In genomic region chr18:9673296-9674251, GRCh38 we compare ENCODE assay signal across 9 cellular contexts. TPM values are rescaled to one million over a fixed set of nuclear protein-coding genes. Genes with fewer than 3 reads are reported as not detected.
DNase-seq lines count a peak whose midpoint lies in the region; ATAC-seq and TF ChIP-seq lines count a peak whose summit lies in the region.
"Had no signal": no experiment of that assay in that cellular context is flagged by ENCODE, and none has a peak within 500 bp of the region (broad histone marks: within the 10 kb centered on the region; RNA-seq: fewer than 3 reads in every experiment).

No MANE protein-coding gene starts in this region.

- peak in 1 of 6 experiments; percentile 22 for TF ChIP-seq CTCF in adrenal gland (IDR thresholded peaks at IDR 0.05)

- DNase-seq in DMS53 treated with DMSO at 0.1 percent for 48 hours (lab: John Stamatoyannopoulos, UW; ENCODE audit: unreplicated experiment), result peak; percentile 100
- DNase-seq in NCI-H524 treated with DMSO at 0.1 percent for 48 hours (lab: John Stamatoyannopoulos, UW), result peak; percentile 31
- DNase-seq in adrenal gland, result peak in 6 of 7 donors; percentile 49 to 63 (median 55)
- peak; percentile 48 for DNase-seq in iPS DF 19.7 (ENCODE audit: low read depth, low spot score)
- DNase-seq in stimulated activated naive CD4-positive, alpha-beta T cell treated with Interleukin-2 at 50 U/mL for 16 hours (lab: John Stamatoyannopoulos, UW), result peak; percentile 7
- no peak for DNase-seq in activated CD4-positive, CD25-positive, alpha-beta regulatory T cell (lab: John Stamatoyannopoulos, UW)

- H3K9me3 ChIP-seq in adrenal gland (replicated peaks in 1 of 3), result no peaks in the 10 kb centered on the region
- H3K9me3 ChIP-seq: vagina had no signal

- peak; percentile 94 for ATAC-seq in GM19025 (IDR thresholded peaks at IDR 0.05; ENCODE audit: low read depth, unreplicated experiment)
- peak; percentile 96 for ATAC-seq in HG03095 (IDR thresholded peaks at IDR 0.05; ENCODE audit: unreplicated experiment)

- intact Hi-C loops in adrenal gland (cut with DNase I), result no loop called here

- peaks cover 0 to 9% of the 10 kb centered on the region in 2 donors for H3K4me1 ChIP-seq in adrenal gland (replicated peaks in 1 of 2)

- H3K36me3 ChIP-seq in adrenal gland (replicated peaks in 1 of 2), result no peaks in the 10 kb centered on the region
- H3K36me3 ChIP-seq: vagina had no signal

- WGBS in adrenal gland, 4 donors, result 43 to 50% (median 46%) methylated on average over 8 of the region's 8 CpGs

- no peak for TF ChIP-seq POLR2A in adrenal gland (IDR thresholded peaks at IDR 0.05)

- no peak overlapping the region for H3K4me3 ChIP-seq in adrenal gland
- H3K4me3 ChIP-seq: vagina had no signal

- no peak overlapping the region for H3K27ac ChIP-seq in adrenal gland
- H3K27ac ChIP-seq: vagina had no signal

- no peaks in the 10 kb centered on the region for H3K27me3 ChIP-seq in adrenal gland
- H3K27me3 ChIP-seq: vagina had no signal

RNA-seq across cellular contexts. Expression of gene RAB31, which starts 34.5 kb away (rescaled TPM):
- 100 to 1,000 TPM; 102 to 365 (median 161) TPM for total RNA-seq in adrenal gland
- 100 to 1,000 TPM in 1 of 3 donors, 10 to 100 TPM in 2; 46.6 to 130 (median 57.0) TPM for polyA plus RNA-seq in adrenal gland

RNA-seq across cellular contexts. Expression of gene PPP4R1, which starts 59.2 kb away (rescaled TPM):
- 100 to 1,000 TPM in 1 of 8 donors, 10 to 100 TPM in 7; 22.8 to 104 (median 66.2) TPM for total RNA-seq in adrenal gland
- 10 to 100 TPM; 25.7 to 56.4 (median 36.1) TPM for polyA plus RNA-seq in adrenal gland

Comparison
In these comparisons a context has a peak if more than half of its experiments do, and no peak if none do; other contexts are left out.
1. DNase-seq: peak in DMS53 treated with DMSO at 0.1 percent for 48 hours (single experiment), NCI-H524 treated with DMSO at 0.1 percent for 48 hours (single experiment), adrenal gland (6 of 7), iPS DF 19.7 (single experiment) and stimulated activated naive CD4-positive, alpha-beta T cell treated with Interleukin-2 at 50 U/mL for 16 hours (single experiment); none in activated CD4-positive, CD25-positive, alpha-beta regulatory T cell (0 of 4).